ENCODE assay signal across 8 cellular contexts in the genomic region with DNA sequence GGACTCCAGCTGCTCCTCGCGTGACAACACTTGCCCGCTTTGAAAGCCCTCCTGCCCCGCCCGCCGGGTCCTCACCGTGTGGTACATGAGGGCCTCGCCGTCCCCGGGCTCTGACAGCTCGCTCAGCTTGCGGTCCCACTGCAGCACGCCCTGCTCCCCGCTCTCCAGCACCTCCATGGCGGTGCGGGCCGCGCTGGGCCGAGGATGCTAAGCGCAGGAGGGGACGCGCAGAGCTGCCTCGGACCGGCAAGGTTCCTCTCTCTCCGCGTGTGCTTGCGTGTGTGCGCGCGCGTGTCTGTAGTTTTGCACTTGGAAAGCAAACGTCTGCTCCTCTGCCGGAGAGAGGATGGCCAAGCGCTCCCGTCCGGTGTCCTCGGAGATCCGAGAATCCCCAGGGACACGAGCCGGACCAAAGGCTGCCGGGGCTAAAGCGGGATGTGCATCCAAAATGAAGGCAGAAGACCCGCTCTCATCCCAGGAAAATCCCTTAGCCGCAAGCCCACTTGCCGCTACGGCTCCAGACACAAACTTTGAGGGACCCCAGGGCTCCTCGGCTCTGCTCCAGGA. TPM values are rescaled to one million over a fixed set of nuclear protein-coding genes. Genes with fewer than 3 reads are reported as not detected.
A peak's percentile ranks its signal among the peaks of the same experiment; 100 is the strongest.
DNase-seq lines count a peak whose midpoint lies in the region; ATAC-seq and TF ChIP-seq lines count a peak whose summit lies in the region.

A gene with protein sequence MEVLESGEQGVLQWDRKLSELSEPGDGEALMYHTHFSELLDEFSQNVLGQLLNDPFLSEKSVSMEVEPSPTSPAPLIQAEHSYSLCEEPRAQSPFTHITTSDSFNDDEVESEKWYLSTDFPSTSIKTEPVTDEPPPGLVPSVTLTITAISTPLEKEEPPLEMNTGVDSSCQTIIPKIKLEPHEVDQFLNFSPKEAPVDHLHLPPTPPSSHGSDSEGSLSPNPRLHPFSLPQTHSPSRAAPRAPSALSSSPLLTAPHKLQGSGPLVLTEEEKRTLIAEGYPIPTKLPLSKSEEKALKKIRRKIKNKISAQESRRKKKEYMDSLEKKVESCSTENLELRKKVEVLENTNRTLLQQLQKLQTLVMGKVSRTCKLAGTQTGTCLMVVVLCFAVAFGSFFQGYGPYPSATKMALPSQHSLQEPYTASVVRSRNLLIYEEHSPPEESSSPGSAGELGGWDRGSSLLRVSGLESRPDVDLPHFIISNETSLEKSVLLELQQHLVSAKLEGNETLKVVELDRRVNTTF (minus strand): TSS at position 558 of the 567 bp plus-strand sequence. CDS start 381 bp downstream, at position 177.

- peak within 1 kb of the TSS; percentile 63 for H3K4me3 ChIP-seq in GM23338

- H3K9me3 Mint-ChIP-seq in GM23338, result no peaks in the 10 kb centered on the region

- ATAC-seq in GM23338 (peak; percentile 82), left colon (peak; percentile 60)

- 0 out of 2 replicates have a peak, but pooled peaks cover 2% of the 10 kb centered on the region for H3K36me3 ChIP-seq in GM23338 (ENCODE audit: insufficient read depth)

- no peak for TF ChIP-seq CTCF in GM23338 (conservative IDR thresholded peaks at IDR 0.05; ENCODE audit: low read depth in 2 of 2)

- intact Hi-C loops in left colon (cut with DNase I, micrococcal nuclease), result loop anchor here in 1 of 2 donors (5.0 kb wide), 1 partner anchor 94 kb away; no protein-coding TSS in a partner anchor

- no peaks in the 10 kb centered on the region for H3F3A ChIP-seq in GM23338 (replicated peaks; ENCODE audit: low read depth)

- peaks cover 7% of the 10 kb centered on the region; the same call in 2 of the 3 replicates for H3K36me3 Mint-ChIP-seq in GM23338 (ENCODE audit: low read depth)

- peaks cover 50% of the 10 kb centered on the region for H3K79me2 ChIP-seq in GM23338 (replicated peaks; ENCODE audit: insufficient read depth)

- peak; percentile 79 for DNase-seq in ELF-1 (ENCODE audit: low read depth, low spot score)
- DNase-seq in GM23338 (ENCODE audit: low spot score), result peak; percentile 87
- DNase-seq in NAMALWA (ENCODE audit: low spot score), result peak; percentile 80
- DNase-seq in activated CD4-positive, CD25-positive, alpha-beta regulatory T cell treated with anti-CD3 and anti-CD28 coated beads, Interleukin-2, amount 50 U/mL, for 16 hours (ENCODE audit: low read depth, low spot score), result peak; percentile 32
- DNase-seq in caudate nucleus (lab: John Stamatoyannopoulos, UW), result peak in 39 of 61 donors; percentile 46 to 85 (median 65)
- DNase-seq in left colon, result peak; percentile 66 to 76
- peak; percentile 22 for DNase-seq in stimulated activated CD4-positive, alpha-beta T cell treated with anti-CD3 and anti-CD28 coated beads, Interleukin-2, amount 100 ng/mL, for 4 hours (ENCODE audit: low read depth)
- DNase-seq in superior temporal gyrus (ENCODE audit: extremely low spot score), result no peak

- peak within 1 kb of the TSS; percentile 93 for H3K4me2 ChIP-seq in GM23338

- no peaks in the 10 kb centered on the region for H3K9me2 ChIP-seq in GM23338 (ENCODE audit: insufficient read depth)

- peaks cover under 1% of the 10 kb centered on the region; the same call in 1 of the 2 replicates for H4K20me1 ChIP-seq in GM23338 (replicated peaks; ENCODE audit: insufficient read depth)

- peak within 1 kb of the TSS; percentile 94 for H3K27ac Mint-ChIP-seq in GM23338

- H3K27me3 Mint-ChIP-seq in GM23338 (ENCODE audit: insufficient read depth, low read depth, poor library complexity), result peaks cover 7% of the 10 kb centered on the region

- H3K27me3 ChIP-seq in GM23338 (ENCODE audit: insufficient read depth), result no peaks in the 10 kb centered on the region

- peak within 1 kb of the TSS; percentile 5; the same call in 1 of the 2 replicates for H3K27ac ChIP-seq in GM23338 (ENCODE audit: low read depth)
- peak within 1 kb of the TSS; percentile 92 for H3K27ac ChIP-seq in caudate nucleus (ENCODE audit: low read depth, low read length)

- peaks cover 23% of the 10 kb centered on the region; the same call in 1 of the 2 replicates for H3K4me1 ChIP-seq in GM23338 (ENCODE audit: insufficient read depth)

- peak within 1 kb of the TSS; percentile 95 for H3K4me3 Mint-ChIP-seq in GM23338

- no peak within 1 kb of the TSS for H2AFZ ChIP-seq in GM23338

- peaks cover 24% of the 10 kb centered on the region for H3K4me1 Mint-ChIP-seq in GM23338

TF ChIP-seq in GM23338, 12 proteins besides CTCF, POLR2A, EP300 and RAD21:
- TF ChIP-seq POLR2AphosphoS5 (IDR thresholded peaks at IDR 0.05; ENCODE audit: low read depth) (peak; percentile 87), EZH2 (IDR thresholded peaks at IDR 0.05; ENCODE audit: low read depth, unreplicated experiment) (no peak)
TF ChIP-seq in GM23338: peak in this region for 1.

RNA-seq across cellular contexts. Expression of the gene that starts here (rescaled TPM):
- total RNA-seq in GM23338 (2014; rRNA removed; shearing (Covaris generic)), result 27.1 and 29.3 TPM in 2 replicates
- polyA plus RNA-seq in GM23338 (2016; fragmentation: Nextera tagmentation; extraction: Ambion mirVana), result 12.2 and 14.5 TPM in 2 replicates
- total RNA-seq in left colon, result 10 to 100 TPM; 39.2 to 41.5 TPM
